ENCODE assay signal across 29 cellular contexts in genomic region chr11:119845305-119845704, GRCh38.
"Had no signal": no experiment of that assay in that cellular context is flagged by ENCODE, and none has a peak within 500 bp of the region (broad histone marks: within the 10 kb centered on the region; RNA-seq: fewer than 3 reads in every experiment).

No MANE protein-coding gene starts in this region.

- H3K4me1 Mint-ChIP-seq: activated B cell treated with CpG ODN at 0.5 μM for 24 hours; activated CD4-positive, alpha-beta memory T cell treated with anti-CD3 and anti-CD28 coated beads, Interleukin-2, amount 10 ng/mL, durations not matched to agents 7 days and 5 days; activated CD4-positive, alpha-beta T cell treated with anti-CD3 and anti-CD28 coated beads, Interleukin-2, amount 10 ng/mL, durations not matched to agents 24 days and 14 days; activated naive CD4-positive, alpha-beta T cell treated with anti-CD3 and anti-CD28 coated beads, Interleukin-2, amount 10 ng/mL, durations not matched to agents 7 days and 5 days; activated naive CD8-positive, alpha-beta T cell treated with anti-CD3 and anti-CD28 coated beads, Interleukin-2, amount 10 ng/mL, durations not matched to agents 7 days and 5 days had no signal

- H3K4me3 ChIP-seq: ascending aorta, esophagus squamous epithelium had no signal

- DNase-seq: activated B cell treated with CpG ODN at 0.5 μM for 24 hours; activated CD4-positive, alpha-beta memory T cell treated with anti-CD3 and anti-CD28 coated beads, Interleukin-2, amount 10 ng/mL, durations not matched to agents 7 days and 5 days; activated CD4-positive, alpha-beta T cell treated with anti-CD3 and anti-CD28 coated beads, Interleukin-2, amount 10 ng/mL, durations not matched to agents 24 days and 14 days; activated CD8-positive, alpha-beta memory T cell treated with anti-CD3 and anti-CD28 coated beads, Interleukin-2, amount 50 U/mL, for 48 hours; activated gamma-delta T cell; activated naive CD4-positive, alpha-beta T cell; activated naive CD4-positive, alpha-beta T cell treated with anti-CD3 and anti-CD28 coated beads, Interleukin-2, amount 10 ng/mL, durations not matched to agents 7 days and 5 days; activated naive CD8-positive, alpha-beta T cell treated with anti-CD3 and anti-CD28 coated beads, Interleukin-2, amount 10 ng/mL, durations not matched to agents 7 days and 5 days; activated T-cell treated with anti-CD3 and anti-CD28 coated beads for 4 hours; activated T-cell treated with anti-CD3 and anti-CD28 coated beads, Interleukin-2, amount 50 U/mL, for 24 hours; activated T-cell treated with anti-CD3 and anti-CD28 coated beads, Interleukin-2, amount 50 U/mL, for 72 hours; brain microvascular endothelial cell; caudate nucleus; effector CD8-positive, alpha-beta T cell; esophagus squamous epithelium; head of caudate nucleus; T-helper 1 cell; T-helper 17 cell; T1000; WERI-Rb-1 had no signal

- H3K36me3 Mint-ChIP-seq: activated naive CD4-positive, alpha-beta T cell treated with anti-CD3 and anti-CD28 coated beads, Interleukin-2, amount 10 ng/mL, durations not matched to agents 7 days and 5 days; activated naive CD4-positive, alpha-beta T cell treated with anti-CD3 and anti-CD28 coated beads, Interleukin-2, amount 50 U/mL, for 72 hours; activated naive CD8-positive, alpha-beta T cell treated with anti-CD3 and anti-CD28 coated beads, Interleukin-2, amount 10 ng/mL, durations not matched to agents 7 days and 5 days had no signal

- H3K27me3 ChIP-seq: ascending aorta, brain microvascular endothelial cell had no signal

- ATAC-seq: activated CD4-positive, CD25-positive, alpha-beta regulatory T cell treated with anti-CD3 and anti-CD28 coated beads, Interleukin-2, amount 50 U/mL, for 24 hours; activated naive CD4-positive, alpha-beta T cell treated with anti-CD3 and anti-CD28 coated beads, Interleukin-2, amount 50 U/mL, for 72 hours; activated T-cell treated with anti-CD3 and anti-CD28 coated beads, Interleukin-2, amount 50 U/mL, for 72 hours; T-helper 17 cell had no signal

- H3K4me1 ChIP-seq: ascending aorta had no signal

- H3K9me3 ChIP-seq: ascending aorta had no signal

- H3K27ac Mint-ChIP-seq: activated B cell treated with CpG ODN at 0.5 μM for 24 hours; activated CD4-positive, alpha-beta memory T cell treated with anti-CD3 and anti-CD28 coated beads, Interleukin-2, amount 10 ng/mL, durations not matched to agents 7 days and 5 days; activated CD4-positive, alpha-beta T cell treated with anti-CD3 and anti-CD28 coated beads, Interleukin-2, amount 10 ng/mL, durations not matched to agents 24 days and 14 days; activated naive CD4-positive, alpha-beta T cell treated with anti-CD3 and anti-CD28 coated beads, Interleukin-2, amount 50 U/mL, for 72 hours; activated naive CD8-positive, alpha-beta T cell treated with anti-CD3 and anti-CD28 coated beads, Interleukin-2, amount 10 ng/mL, durations not matched to agents 7 days and 5 days; activated T-cell treated with anti-CD3 and anti-CD28 coated beads, Interleukin-2, amount 50 U/mL, for 24 hours; activated T-cell treated with anti-CD3 and anti-CD28 coated beads, Interleukin-2, amount 50 U/mL, for 72 hours; T-helper 17 cell; T-helper 2 cell treated with Interferon-gamma antibody and Interleukin-4, amounts not matched to agents 5 μg/mL and 100 μg/mL, for 36 hours had no signal

- H3K4me3 Mint-ChIP-seq: activated B cell treated with CpG ODN at 0.5 μM for 24 hours; activated CD4-positive, alpha-beta memory T cell treated with anti-CD3 and anti-CD28 coated beads, Interleukin-2, amount 10 ng/mL, durations not matched to agents 7 days and 5 days; activated CD4-positive, alpha-beta T cell treated with anti-CD3 and anti-CD28 coated beads, Interleukin-2, amount 10 ng/mL, durations not matched to agents 24 days and 14 days; activated naive CD4-positive, alpha-beta T cell treated with anti-CD3 and anti-CD28 coated beads, Interleukin-2, amount 10 ng/mL, durations not matched to agents 7 days and 5 days; activated naive CD8-positive, alpha-beta T cell treated with anti-CD3 and anti-CD28 coated beads, Interleukin-2, amount 10 ng/mL, durations not matched to agents 7 days and 5 days; activated T-cell treated with anti-CD3 and anti-CD28 coated beads, Interleukin-2, amount 50 U/mL, for 24 hours; activated T-cell treated with anti-CD3 and anti-CD28 coated beads, Interleukin-2, amount 50 U/mL, for 72 hours; T-helper 17 cell; T-helper 2 cell treated with Interferon-gamma antibody and Interleukin-4, amounts not matched to agents 5 μg/mL and 100 μg/mL, for 36 hours had no signal

- FAIRE-seq: colon, endometrium, endothelial cell of umbilical vein, frontal cortex had no signal

- H3K9me3 Mint-ChIP-seq: activated CD4-positive, alpha-beta memory T cell treated with anti-CD3 and anti-CD28 coated beads, Interleukin-2, amount 10 ng/mL, durations not matched to agents 7 days and 5 days; activated CD4-positive, alpha-beta T cell treated with anti-CD3 and anti-CD28 coated beads, Interleukin-2, amount 10 ng/mL, durations not matched to agents 24 days and 14 days; activated naive CD4-positive, alpha-beta T cell treated with anti-CD3 and anti-CD28 coated beads, Interleukin-2, amount 10 ng/mL, durations not matched to agents 7 days and 5 days; activated naive CD4-positive, alpha-beta T cell treated with anti-CD3 and anti-CD28 coated beads, Interleukin-2, amount 50 U/mL, for 72 hours; activated naive CD8-positive, alpha-beta T cell treated with anti-CD3 and anti-CD28 coated beads, Interleukin-2, amount 10 ng/mL, durations not matched to agents 7 days and 5 days; activated T-cell treated with anti-CD3 and anti-CD28 coated beads, Interleukin-2, amount 50 U/mL, for 24 hours; activated T-cell treated with anti-CD3 and anti-CD28 coated beads, Interleukin-2, amount 50 U/mL, for 72 hours; T-helper 2 cell treated with Interferon-gamma antibody and Interleukin-4, amounts not matched to agents 5 μg/mL and 100 μg/mL, for 36 hours had no signal

- H3K36me3 ChIP-seq: ascending aorta, brain microvascular endothelial cell, esophagus squamous epithelium, WERI-Rb-1 had no signal

- H3K27ac ChIP-seq: ascending aorta, brain microvascular endothelial cell, epithelial cell of prostate, esophagus squamous epithelium, WERI-Rb-1 had no signal
